Comparison of ENCODE assay signal across 8 cellular contexts in genomic region chr2:9422321-9423099, GRCh38. TPM values are rescaled to one million over a fixed set of nuclear protein-coding genes. Genes with fewer than 3 reads are reported as not detected.
A peak's percentile ranks its signal among the peaks of the same experiment; 100 is the strongest.
DNase-seq lines count a peak whose midpoint lies in the region; ATAC-seq and TF ChIP-seq lines count a peak whose summit lies in the region.

No MANE protein-coding gene starts in this region.

- H3K4me3 ChIP-seq in rectal smooth muscle tissue (ENCODE audit: low read length), result peak overlapping the region; percentile 98

- in situ Hi-C loops in SK-MEL-5 (cut with HindIII; ENCODE audit: low pct_unique_long_range_greater_than_20kb, low sequenced_read_pairs), result no loop called here

- H3K36me3 Mint-ChIP-seq in CD14-positive monocyte, result peaks cover 10 to 16% of the 10 kb centered on the region in 2 donors

- DNase-seq in CD14-positive monocyte (ENCODE audit: low spot score), result no peak
- peak; percentile 26 for DNase-seq in SK-MEL-5 (ENCODE audit: low read depth, low spot score)
- DNase-seq in amygdala (lab: John Stamatoyannopoulos, UW), result peak in 32 of 56 donors; percentile 19 to 72 (median 48)
- DNase-seq in hepatic stellate cell (ENCODE audit: low spot score), result peak; percentile 69
- no peak for DNase-seq in NCI-H2081 treated with DMSO at 0.1 percent for 48 hours (lab: John Stamatoyannopoulos, UW)

- peak overlapping the region; percentile 93 for H3K27ac ChIP-seq in rectal smooth muscle tissue (ENCODE audit: low read depth, low read length)

- H3K36me3 ChIP-seq in rectal smooth muscle tissue (ENCODE audit: control insufficient read depth, insufficient read depth, low read length), result no peaks in the 10 kb centered on the region

- intact Hi-C loops in CD14-positive monocyte (cut with micrococcal nuclease), result loop anchor here in 1 of 2 donors (5.0 kb wide), 1 partner anchor 285 kb away; no protein-coding TSS in a partner anchor

- peak overlapping the region in 1 of 2 donors; percentile 96 for H3K4me3 Mint-ChIP-seq in CD14-positive monocyte

- H3K27ac Mint-ChIP-seq in CD14-positive monocyte, result peak overlapping the region; percentile 83 to 92 (median 91)

- ATAC-seq in GM19351 (IDR thresholded peaks at IDR 0.05; ENCODE audit: unreplicated experiment) (peak; percentile 28), HG03442 (IDR thresholded peaks at IDR 0.05; ENCODE audit: unreplicated experiment) (peak; percentile 24)

- no peaks in the 10 kb centered on the region for H3K9me3 Mint-ChIP-seq in CD14-positive monocyte

- H3K27me3 ChIP-seq in rectal smooth muscle tissue (ENCODE audit: control insufficient read depth, insufficient read depth, low read length), result no peaks in the 10 kb centered on the region

- H3K27me3 Mint-ChIP-seq in CD14-positive monocyte (ENCODE audit: low read depth in 3 of 3), result no peaks in the 10 kb centered on the region

- H3K4me1 Mint-ChIP-seq in CD14-positive monocyte, result peaks cover 17% of the 10 kb centered on the region

- TF ChIP-seq CTCF in CD14-positive monocyte (IDR thresholded peaks at IDR 0.05), result peak; percentile 8

- H3K4me1 ChIP-seq in rectal smooth muscle tissue (ENCODE audit: control insufficient read depth, insufficient read depth, low read length), result peaks cover 11% of the 10 kb centered on the region

- peak overlapping the region; percentile 66 for H3K9ac ChIP-seq in rectal smooth muscle tissue (ENCODE audit: low read length)

RNA-seq across cellular contexts. Expression of gene ITGB1BP1, which starts 0.8 kb away (rescaled TPM):
- polyA plus RNA-seq in CD14-positive monocyte, result 100 to 1,000 TPM; 116 to 125 TPM
- 91.0 and 105 TPM in 2 replicates for total RNA-seq in SK-MEL-5 (2014; rRNA removed; shearing (Covaris generic))
- polyA plus RNA-seq in SK-MEL-5 (2015; cell fraction: cytosol; rRNA removed), result 58.7 and 81.9 TPM in 2 replicates
- 73.1 and 85.6 TPM in 2 replicates for polyA plus RNA-seq in SK-MEL-5 (2015; cell fraction: nucleus; rRNA removed)

RNA-seq across cellular contexts. Expression of gene CPSF3, which starts 0.9 kb away (rescaled TPM):
- polyA plus RNA-seq in CD14-positive monocyte, result 10 to 100 TPM; 26.6 to 34.0 TPM
- 96.8 and 110 TPM in 2 replicates for total RNA-seq in SK-MEL-5 (2014; rRNA removed; shearing (Covaris generic))
- polyA plus RNA-seq in SK-MEL-5 (2015; cell fraction: cytosol; rRNA removed), result 65.4 and 71.9 TPM in 2 replicates
- polyA plus RNA-seq in SK-MEL-5 (2015; cell fraction: nucleus; rRNA removed), result 88.9 and 90.3 TPM in 2 replicates

RNA-seq across cellular contexts. Expression of gene IAH1, which starts 51.8 kb away (rescaled TPM):
- polyA plus RNA-seq in CD14-positive monocyte, result 10 to 100 TPM; 84.0 to 98.2 TPM
- 67.6 and 68.4 TPM in 2 replicates for total RNA-seq in SK-MEL-5 (2014; rRNA removed; shearing (Covaris generic))
- 33.2 and 35.7 TPM in 2 replicates for polyA plus RNA-seq in SK-MEL-5 (2015; cell fraction: cytosol; rRNA removed)
- 23.0 and 28.8 TPM in 2 replicates for polyA plus RNA-seq in SK-MEL-5 (2015; cell fraction: nucleus; rRNA removed)

Comparison
In these comparisons a context has a peak if more than half of its experiments do, and no peak if none do; other contexts are left out.
1. DNase-seq: peak in SK-MEL-5 (single experiment), amygdala (32 of 56) and hepatic stellate cell (single experiment); none in CD14-positive monocyte (single experiment) and NCI-H2081 treated with DMSO at 0.1 percent for 48 hours (single experiment).